Comparison of ENCODE assay signal across 1 cellular context in genomic region chr6:85642774-85643529, GRCh38.
TF ChIP-seq lines count a peak whose summit lies in the region.

Gene SYNCRIP, minus strand, starts transcription at chr6:85642886. Its CDS starts 1,447 bp downstream, at chr6:85641439.

TF ChIP-seq in K562, 482 proteins besides CTCF, POLR2A, EP300 and RAD21 (continued from another document and continues in another):
- peak; percentile 22; the same call in 1 of the 2 replicates for TF ChIP-seq ETS1 (conservative IDR thresholded peaks at IDR 0.05; ENCODE audit: control insufficient read depth, low read depth, low read length)
- no peak; the same call in 1 of the 2 replicates for TF ChIP-seq TEAD4 (IDR thresholded peaks at IDR 0.05; ENCODE audit: low read length)
- no peak for TF ChIP-seq TEAD4 (CRISPR knock-in tag; IDR thresholded peaks at IDR 0.05; ENCODE audit: borderline replicate concordance)
- no peak for TF ChIP-seq NCOA2 (IDR thresholded peaks at IDR 0.05; ENCODE audit: partially characterized antibody in 2 of 2)
- TF ChIP-seq NCOR1 (IDR thresholded peaks at IDR 0.05) = peak; percentile 67
- TF ChIP-seq CBFA2T2 (conservative IDR thresholded peaks at IDR 0.05) = no peak
- peak; percentile 40 to 63 for TF ChIP-seq AFF1 (IDR thresholded peaks at IDR 0.05; ENCODE audit: low read depth in 1 of 2, partially characterized antibody in 2 of 2)
- no peak; the same call in 1 of the 2 replicates for TF ChIP-seq ZNF511 (CRISPR knock-in tag; IDR thresholded peaks at IDR 0.05)
- peak; percentile 43 for TF ChIP-seq CCNT2 (IDR thresholded peaks at IDR 0.05; ENCODE audit: borderline replicate concordance, extremely low read depth, insufficient read length, low read depth, low read length)
- peak; percentile 80 for TF ChIP-seq NCOA4 (IDR thresholded peaks at IDR 0.05; ENCODE audit: partially characterized antibody)
- no peak for TF ChIP-seq ZNF174 (CRISPR knock-in tag; IDR thresholded peaks at IDR 0.05)
- peak; percentile 41; the same call in 1 of the 2 replicates for TF ChIP-seq RB1 (IDR thresholded peaks at IDR 0.05; ENCODE audit: low read depth)
- no peak for TF ChIP-seq ZNF134 (CRISPR knock-in tag; conservative IDR thresholded peaks at IDR 0.05)
- TF ChIP-seq HNRNPL (IDR thresholded peaks at IDR 0.05; ENCODE audit: low read depth, low read length) = no peak
- peak; percentile 56 to 59; a peak in 1 of 4 replicates for TF ChIP-seq FOXK2 (conservative IDR thresholded peaks at IDR 0.05 in 1 of 2, IDR thresholded peaks at IDR 0.05 in 1 of 2; ENCODE audit: low read depth in 2 of 2)
- no peak for TF ChIP-seq MEF2A (IDR thresholded peaks at IDR 0.05; ENCODE audit: control insufficient read depth, low read depth, low read length)
- TF ChIP-seq POLR2B (IDR thresholded peaks at IDR 0.05; ENCODE audit: low read depth, partially characterized antibody) = peak; percentile 99
- TF ChIP-seq SMARCA4 (IDR thresholded peaks at IDR 0.05) = peak; percentile 63; the same call in 1 of the 2 replicates
- TF ChIP-seq BCLAF1 (IDR thresholded peaks at IDR 0.05; ENCODE audit: borderline replicate concordance in 1 of 2, control insufficient read depth in 1 of 2, low read depth in 2 of 2, low read length in 1 of 2) = peak in 1 of 2 experiments; percentile 75; a peak in 1 of 4 replicates
- peak; percentile 77; the same call in 1 of the 2 replicates for TF ChIP-seq SP1 (CRISPR knock-in tag; IDR thresholded peaks at IDR 0.05)
- no peak for TF ChIP-seq GATA2 (CRISPR knock-in tag; IDR thresholded peaks at IDR 0.05)
- no peak; the same call in 1 of the 2 replicates for TF ChIP-seq CTBP1 (IDR thresholded peaks at IDR 0.05; ENCODE audit: borderline replicate concordance)
- no peak for TF ChIP-seq ZNF592 (IDR thresholded peaks at IDR 0.05)
- TF ChIP-seq MTA3 (IDR thresholded peaks at IDR 0.05; ENCODE audit: borderline replicate concordance) = no peak; the same call in 1 of the 2 replicates
- peak; percentile 40; the same call in 1 of the 2 replicates for TF ChIP-seq ZNF584 (CRISPR knock-in tag; IDR thresholded peaks at IDR 0.05; ENCODE audit: low read depth)
- peak in 1 of 3 experiments; percentile 78; a peak in 1 of 6 replicates for TF ChIP-seq ZBTB11 (CRISPR knock-in tag; IDR thresholded peaks at IDR 0.05)
- TF ChIP-seq AFF4 (CRISPR knock-in tag; IDR thresholded peaks at IDR 0.05) = no peak
- TF ChIP-seq CTCFL (IDR thresholded peaks at IDR 0.05; ENCODE audit: borderline replicate concordance, insufficient read depth, low read depth, low read length, poor library complexity, severe bottlenecking) = no peak
- no peak for TF ChIP-seq L3MBTL2 (IDR thresholded peaks at IDR 0.05)
- TF ChIP-seq MTA1 (IDR thresholded peaks at IDR 0.05; ENCODE audit: borderline replicate concordance) = peak; percentile 83; the same call in 1 of the 2 replicates
